7 cellular contexts compared by ENCODE assay signal in the genomic region with DNA sequence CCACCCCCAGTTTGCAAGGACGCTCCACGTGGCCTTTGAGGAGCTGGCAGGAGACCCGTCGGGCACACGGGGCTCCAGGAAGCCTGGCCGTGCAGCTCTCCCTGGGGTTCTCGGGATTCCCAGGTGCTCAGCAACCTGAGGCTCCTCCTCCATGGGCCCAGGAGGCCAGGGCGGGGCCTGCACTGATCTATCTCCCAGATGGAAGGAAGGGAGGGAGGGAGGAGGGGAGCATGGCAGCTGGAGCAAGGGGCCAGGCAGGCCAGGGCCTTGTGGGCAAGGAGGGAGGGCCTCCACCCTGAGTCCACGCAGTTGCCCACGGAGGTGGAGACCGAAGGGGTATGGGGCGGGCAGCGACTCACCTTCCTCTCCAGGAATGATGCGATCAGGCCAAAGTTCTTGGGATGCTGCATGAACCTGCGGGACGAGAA.
DNase-seq lines count a peak whose midpoint lies in the region; FAIRE-seq and TF ChIP-seq lines count a peak whose summit lies in the region.

No MANE protein-coding gene starts in this region.

- no peak overlapping the region for H2AFZ ChIP-seq in keratinocyte (ENCODE audit: control insufficient read depth, low read length)

- peaks cover 2% of the 10 kb centered on the region for H3K79me2 ChIP-seq in keratinocyte (ENCODE audit: control insufficient read depth, insufficient read depth, low read length)

- FAIRE-seq in keratinocyte (lab: Jason Lieb, UNC), result no peak

- peaks cover 2% of the 10 kb centered on the region for H3K9me1 ChIP-seq in keratinocyte (ENCODE audit: control insufficient read depth, extremely low read depth, insufficient read depth, low read length)

- TF ChIP-seq CTCF in keratinocyte (optimal IDR thresholded peaks at IDR 0.05 in 1 of 3, IDR thresholded peaks at IDR 0.05 in 1 of 3, conservative IDR thresholded peaks at IDR 0.05 in 1 of 3; ENCODE audit: extremely low read depth in 1 of 3, insufficient read depth in 2 of 3, low read length in 3 of 3), result no peak
- TF ChIP-seq CTCF in tibial artery (IDR thresholded peaks at IDR 0.05), result peak in 1 of 2 experiments; percentile 5

- H3K4me2 ChIP-seq in keratinocyte (ENCODE audit: control insufficient read depth, extremely low read depth, insufficient read depth, low read depth, low read length), result peak overlapping the region; percentile 58

- DNase-seq in adipocyte (ENCODE audit: low read depth) (no peak), keratinocyte (ENCODE audit: low read depth, low spot score) (peak; percentile 17), tibial artery (peak; percentile 61 to 93), NOMO-1 treated with DMSO at 0.1 percent for 48 hours (lab: John Stamatoyannopoulos, UW; ENCODE audit: unreplicated experiment) (no peak)
- DNase-seq in effector CD4-positive, alpha-beta T cell, result no peak
- DNase-seq in stimulated activated CD4-positive, alpha-beta T cell treated with anti-CD3 and anti-CD28 coated beads, Interleukin-12 subunit alpha, Interleukin-12 subunit beta, amount 100 ng/mL, for 4 hours, result no peak

- dilution Hi-C loops in keratinocyte (cut with MboI; ENCODE audit: extremely low pct_ligation_motif_present, low sequenced_read_pairs), result no loop called here

- intact Hi-C loops in tibial artery (cut with DNase I; ENCODE audit: low total_unique reads), result loop anchor here (5.0 kb wide), 1 partner anchor 35 kb away; no protein-coding TSS in a partner anchor

- H3K27me3 ChIP-seq in HUES6 (ENCODE audit: control insufficient read depth, insufficient read depth, low read length) (no peaks in the 10 kb centered on the region), adipocyte (replicated peaks; ENCODE audit: control insufficient read depth, insufficient read depth, low read length) (no peaks in the 10 kb centered on the region), keratinocyte (ENCODE audit: control insufficient read depth, extremely low read depth, insufficient read depth, low read length) (no peaks in the 10 kb centered on the region), tibial artery (no peaks in the 10 kb centered on the region)

- H3K9ac ChIP-seq in HUES6 (ENCODE audit: low read length) (peak overlapping the region; percentile 32), adipocyte (ENCODE audit: low read length) (peak overlapping the region; percentile 72), keratinocyte (ENCODE audit: control insufficient read depth, extremely low read depth, insufficient read depth, low read length) (peak overlapping the region; percentile 28)

- H3K27ac ChIP-seq in HUES6 (ENCODE audit: low read depth, low read length) (no peak overlapping the region; the same call in 1 of the 2 replicates), keratinocyte (ENCODE audit: control insufficient read depth, insufficient read depth, low read length) (peak overlapping the region; percentile 54), tibial artery (peak overlapping the region; percentile 83 to 92)

- peaks cover 72% of the 10 kb centered on the region for H3K36me3 ChIP-seq in HUES6 (ENCODE audit: control insufficient read depth, insufficient read depth, low read length)
- peaks cover 38% of the 10 kb centered on the region for H3K36me3 ChIP-seq in adipocyte (ENCODE audit: control insufficient read depth, insufficient read depth, low read length, severe bottlenecking)
- H3K36me3 ChIP-seq in keratinocyte (ENCODE audit: control insufficient read depth in 2 of 2, extremely low read depth in 1 of 2, insufficient read depth in 2 of 2, low read length in 2 of 2), result peaks cover 14 to 31% of the 10 kb centered on the region in 2 experiments
- peaks cover 20 to 68% (median 47%) of the 10 kb centered on the region in 3 donors for H3K36me3 ChIP-seq in tibial artery

- H3K9me3 ChIP-seq in HUES6 (ENCODE audit: control insufficient read depth, insufficient read depth, low read depth, low read length), result no peaks in the 10 kb centered on the region
- H3K9me3 ChIP-seq in adipocyte (ENCODE audit: control insufficient read depth, low read length), result no peaks in the 10 kb centered on the region
- no peaks in the 10 kb centered on the region for H3K9me3 ChIP-seq in keratinocyte (ENCODE audit: control insufficient read depth, low read depth, low read length)
- no peaks in the 10 kb centered on the region for H3K9me3 ChIP-seq in tibial artery

- H3K4me3 ChIP-seq in HUES6 (ENCODE audit: low read depth, low read length) (peak overlapping the region; percentile 45; the same call in 1 of the 2 replicates), adipocyte (ENCODE audit: low read length) (peak overlapping the region; percentile 71), keratinocyte (ENCODE audit: control insufficient read depth in 2 of 3, extremely low read depth in 1 of 3, insufficient read depth in 2 of 3, low read depth in 1 of 3, low read length in 3 of 3) (peak overlapping the region in 1 of 3 experiments; percentile 14), tibial artery (peak overlapping the region; percentile 34 to 47)

- peaks cover 4% of the 10 kb centered on the region for H4K20me1 ChIP-seq in keratinocyte (ENCODE audit: control insufficient read depth, extremely low read depth, insufficient read depth, low read length)

- H3K4me1 ChIP-seq in HUES6 (ENCODE audit: control insufficient read depth, insufficient read depth, low read length), result peaks cover 24% of the 10 kb centered on the region
- peaks cover 19% of the 10 kb centered on the region for H3K4me1 ChIP-seq in adipocyte (ENCODE audit: control insufficient read depth, insufficient read depth, low read length)
- peaks cover 18% of the 10 kb centered on the region for H3K4me1 ChIP-seq in keratinocyte (ENCODE audit: control insufficient read depth, extremely low read depth, insufficient read depth, low read length)
- peaks cover 0 to 70% (median 52%) of the 10 kb centered on the region in 4 donors for H3K4me1 ChIP-seq in tibial artery

Comparison
In these comparisons a context has a peak if more than half of its experiments do, and no peak if none do; other contexts are left out.
1. DNase-seq: peak in keratinocyte (single experiment) and tibial artery (2 of 2); none in adipocyte (single experiment), NOMO-1 treated with DMSO at 0.1 percent for 48 hours (single experiment), effector CD4-positive, alpha-beta T cell (single experiment) and stimulated activated CD4-positive, alpha-beta T cell treated with anti-CD3 and anti-CD28 coated beads, Interleukin-12 subunit alpha, Interleukin-12 subunit beta, amount 100 ng/mL, for 4 hours (single experiment).
2. Peak in every context shown above with its lines, with median percentiles within 50 percentile points of each other: H3K9ac ChIP-seq.